In the genomic region with DNA sequence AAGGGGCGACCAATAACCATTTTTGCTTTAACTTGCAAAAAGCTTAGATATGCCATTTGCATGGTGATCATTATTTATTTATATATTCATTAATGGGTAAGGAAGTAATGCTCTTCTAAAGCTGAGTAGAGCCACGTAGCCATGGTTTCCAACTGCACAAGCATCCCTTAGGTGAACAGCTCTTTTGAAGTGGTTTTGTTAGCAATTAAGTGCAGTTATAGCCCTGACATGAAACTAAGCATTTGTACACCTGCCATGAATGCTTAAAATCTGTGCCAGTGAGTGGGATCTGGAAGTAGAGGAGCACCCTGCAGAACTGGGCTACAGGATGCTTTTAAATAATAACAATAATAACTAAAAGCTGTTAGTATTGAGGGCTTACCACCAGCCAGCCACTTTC, we compare ENCODE assay signal across 10 cellular contexts. TPM values are rescaled to one million over a fixed set of nuclear protein-coding genes. Genes with fewer than 3 reads are reported as not detected.
DNase-seq lines count a peak whose midpoint lies in the region; TF ChIP-seq lines count a peak whose summit lies in the region.
"Had no signal": no experiment of that assay in that cellular context is flagged by ENCODE, and none has a peak within 500 bp of the region (broad histone marks: within the 10 kb centered on the region; RNA-seq: fewer than 3 reads in every experiment).

No MANE protein-coding gene starts in this region.

- WGBS in transverse colon (ENCODE audit: low coverage in 1 of 2), 2 donors = 57 to 81% methylated on average over 2 of the region's 2 CpGs
- 89% methylated on average over 2 of the region's 2 CpGs for WGBS in hepatocyte (ENCODE audit: low lambda C conversion rate, missing lambda C conversion rate)

- H3K9me3 ChIP-seq in adipocyte (ENCODE audit: control insufficient read depth, low read length) = no peaks in the 10 kb centered on the region
- H3K9me3 ChIP-seq in transverse colon = no peaks in the 10 kb centered on the region
- no peaks in the 10 kb centered on the region for H3K9me3 ChIP-seq in hepatocyte (ENCODE audit: low read depth)

- peaks cover 72% of the 10 kb centered on the region for H3K79me2 ChIP-seq in hepatocyte

- in situ Hi-C loops in transverse colon (cut with MboI; ENCODE audit: low pct_ligation_motif_present in 1 of 4, low pct_unique_long_range_greater_than_20kb in 1 of 4, low sequenced_read_pairs in 3 of 4) = loop anchor here in 1 of 4 donors (25.0 kb wide), 1 partner anchor 99 kb away; the partner anchor contains the start of gene REV3L

- H3K4me3 ChIP-seq in adipocyte (ENCODE audit: low read length) (no peak overlapping the region), transverse colon (no peak overlapping the region), hepatocyte (no peak overlapping the region)

- H3K27me3 ChIP-seq in adipocyte (replicated peaks; ENCODE audit: control insufficient read depth, insufficient read depth, low read length) (no peaks in the 10 kb centered on the region), transverse colon (no peaks in the 10 kb centered on the region), hepatocyte (no peaks in the 10 kb centered on the region)

- no peaks in the 10 kb centered on the region for H4K20me1 ChIP-seq in hepatocyte (ENCODE audit: insufficient read depth, poor library complexity, severe bottlenecking)

- H3K9ac ChIP-seq in adipocyte (ENCODE audit: low read length) = peak overlapping the region; percentile 57

- no peaks in the 10 kb centered on the region for H3K9me2 ChIP-seq in hepatocyte (replicated peaks; ENCODE audit: insufficient read depth)

- TF ChIP-seq EP300 in transverse colon (IDR thresholded peaks at IDR 0.05; ENCODE audit: low read depth) = no peak

- no peak overlapping the region for H2AFZ ChIP-seq in hepatocyte

- intact Hi-C loops in transverse colon (cut with DNase I; ENCODE audit: low total_unique reads) (no loop called here), posterior cingulate gyrus (cut with DNase I) (no loop called here)

- H3K36me3 ChIP-seq in adipocyte (ENCODE audit: control insufficient read depth, insufficient read depth, low read length, severe bottlenecking) (peaks cover 6% of the 10 kb centered on the region), transverse colon (no peaks in the 10 kb centered on the region), hepatocyte (replicated peaks; ENCODE audit: insufficient read depth, low read depth) (no peaks in the 10 kb centered on the region)

- H3K4me1 ChIP-seq in adipocyte (ENCODE audit: control insufficient read depth, insufficient read depth, low read length) = peaks cover 92% of the 10 kb centered on the region
- peaks cover 11 to 56% (median 23%) of the 10 kb centered on the region in 4 donors for H3K4me1 ChIP-seq in transverse colon
- peaks cover 30% of the 10 kb centered on the region for H3K4me1 ChIP-seq in hepatocyte (ENCODE audit: insufficient read depth)

- DNase-seq in NCI-H510A treated with DMSO at 0.1 percent for 48 hours (lab: John Stamatoyannopoulos, UW) (peak; percentile 11), NCI-H510A (lab: John Stamatoyannopoulos, UW) (no peak), NCI-H187 (lab: John Stamatoyannopoulos, UW) (peak; percentile 47 to 57), adipocyte (ENCODE audit: low read depth) (no peak), transverse colon (no peak), medulla oblongata (ENCODE audit: extremely low spot score) (no peak), posterior cingulate gyrus (no peak), hepatocyte (ENCODE audit: low spot score) (no peak)
- DNase-seq: activated naive CD4-positive, alpha-beta T cell treated with anti-CD3 and anti-CD28 coated beads for 36 hours; CD8-positive, alpha-beta memory T cell had no signal

- no peak for TF ChIP-seq CTCF in transverse colon (IDR thresholded peaks at IDR 0.05)
- no peak for TF ChIP-seq CTCF in hepatocyte (IDR thresholded peaks at IDR 0.05; ENCODE audit: poor library complexity)

- H3K27ac ChIP-seq in transverse colon (peak overlapping the region; percentile 56 to 67 (median 64)), hepatocyte (no peak overlapping the region)

- no peak overlapping the region for H3K4me2 ChIP-seq in hepatocyte

- no peak for TF ChIP-seq POLR2A in transverse colon (IDR thresholded peaks at IDR 0.05)

RNA-seq across cellular contexts. Expression of gene TRAF3IP2, which starts 19.1 kb away (rescaled TPM):
- total RNA-seq in transverse colon (10 to 100 TPM; 33.0 to 57.8 (median 54.5) TPM), hepatocyte (26.0 and 31.1 TPM in 2 replicates)
- polyA plus RNA-seq in hepatocyte = 21.9 and 22.2 TPM in 2 replicates

Comparison
In these comparisons a context has a peak if more than half of its experiments do, and no peak if none do; other contexts are left out.
1. DNase-seq: peak in NCI-H510A treated with DMSO at 0.1 percent for 48 hours (single experiment) and NCI-H187 (2 of 2); none in NCI-H510A (single experiment), adipocyte (single experiment), transverse colon (single experiment), medulla oblongata (single experiment), posterior cingulate gyrus (0 of 10) and hepatocyte (single experiment).